ENCODE assay signal across 8 cellular contexts in genomic region chr6:112180095-112180820, GRCh38.
A peak's percentile ranks its signal among the peaks of the same experiment; 100 is the strongest.
DNase-seq lines count a peak whose midpoint lies in the region; ATAC-seq and FAIRE-seq lines count a peak whose summit lies in the region.

No MANE protein-coding gene starts in this region.

- peaks cover 58% of the 10 kb centered on the region for H3K27me3 Mint-ChIP-seq in activated T-cell treated with anti-CD3 and anti-CD28 coated beads, Interleukin-2, amount 50 U/mL, for 72 hours (ENCODE audit: low read depth)

- H3K4me3 Mint-ChIP-seq in activated T-cell treated with anti-CD3 and anti-CD28 coated beads, Interleukin-2, amount 50 U/mL, for 72 hours: no peak overlapping the region

- peak; percentile 95 for FAIRE-seq in frontal cortex (lab: Jason Lieb, UNC)

- no peaks in the 10 kb centered on the region for H3K9me3 Mint-ChIP-seq in activated T-cell treated with anti-CD3 and anti-CD28 coated beads, Interleukin-2, amount 50 U/mL, for 72 hours

- ATAC-seq in GM19395 (IDR thresholded peaks at IDR 0.05; ENCODE audit: unreplicated experiment) (peak; percentile 82), HG03565 (IDR thresholded peaks at IDR 0.05; ENCODE audit: unreplicated experiment) (peak; percentile 83), GM21390 (IDR thresholded peaks at IDR 0.05; ENCODE audit: unreplicated experiment) (no peak)
- ATAC-seq in activated T-cell treated with anti-CD3 and anti-CD28 coated beads, Interleukin-2, amount 50 U/mL, for 72 hours (replicated peaks in 1 of 2): peak; percentile 70 to 72

- H3K27ac Mint-ChIP-seq in activated T-cell treated with anti-CD3 and anti-CD28 coated beads, Interleukin-2, amount 50 U/mL, for 72 hours: no peak overlapping the region

- no peaks in the 10 kb centered on the region for H3K4me1 Mint-ChIP-seq in activated T-cell treated with anti-CD3 and anti-CD28 coated beads, Interleukin-2, amount 50 U/mL, for 72 hours (ENCODE audit: low read depth)

- no peaks in the 10 kb centered on the region for H3K36me3 Mint-ChIP-seq in activated T-cell treated with anti-CD3 and anti-CD28 coated beads, Interleukin-2, amount 50 U/mL, for 72 hours (ENCODE audit: insufficient read depth in 2 of 2)

- DNase-seq in DMS 273 treated with DMSO at 0.1 percent for 48 hours (lab: John Stamatoyannopoulos, UW) (peak; percentile 70), NCI-H526 treated with DMSO at 0.1 percent for 48 hours (lab: John Stamatoyannopoulos, UW) (peak; percentile 76), frontal cortex (ENCODE audit: low spot score in 2 of 2) (peak; percentile 5 to 32), pons (ENCODE audit: low spot score) (peak; percentile 95)
- peak; percentile 56 to 67 for DNase-seq in activated T-cell treated with anti-CD3 and anti-CD28 coated beads, Interleukin-2, amount 50 U/mL, for 72 hours

Comparison
In these comparisons a context has a peak if more than half of its experiments do, and no peak if none do; other contexts are left out.
1. DNase-seq: peak in every context shown above with its lines; median percentile 95 in pons; 76 in NCI-H526 treated with DMSO at 0.1 percent for 48 hours; 70 in DMS 273 treated with DMSO at 0.1 percent for 48 hours; 62 in activated T-cell treated with anti-CD3 and anti-CD28 coated beads, Interleukin-2, amount 50 U/mL, for 72 hours; 18 in frontal cortex.